1 cellular context compared by ENCODE assay signal in the genomic region with DNA sequence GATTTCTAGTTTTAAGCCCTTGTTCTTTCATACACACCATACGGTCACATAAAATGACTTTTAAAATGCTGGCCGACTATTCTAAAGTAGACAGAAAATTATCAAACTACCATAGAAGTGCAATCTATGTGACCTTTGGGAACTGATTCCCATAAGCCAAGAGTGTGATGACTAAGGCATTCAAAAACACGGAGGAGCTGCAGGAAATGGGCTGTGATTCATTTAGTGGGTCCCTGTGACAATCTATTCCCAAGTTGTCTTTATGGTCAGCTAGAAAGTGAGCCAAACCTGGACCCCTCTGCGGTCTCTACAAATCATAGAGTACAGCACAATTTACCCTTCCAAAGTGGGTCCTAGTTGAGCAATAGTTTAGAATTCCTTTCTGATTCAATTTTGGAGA.
TF ChIP-seq lines count a peak whose summit lies in the region.

No MANE protein-coding gene starts in this region.

TF ChIP-seq in K562, 482 proteins besides CTCF, POLR2A, EP300 and RAD21 (continued from another document):
- no peak for TF ChIP-seq SIRT6 (IDR thresholded peaks at IDR 0.05; ENCODE audit: low read depth, low read length)
- no peak for TF ChIP-seq BRF1 (IDR thresholded peaks at IDR 0.05; ENCODE audit: borderline replicate concordance, extremely low read depth, insufficient read length)
- TF ChIP-seq, protein P1, sequence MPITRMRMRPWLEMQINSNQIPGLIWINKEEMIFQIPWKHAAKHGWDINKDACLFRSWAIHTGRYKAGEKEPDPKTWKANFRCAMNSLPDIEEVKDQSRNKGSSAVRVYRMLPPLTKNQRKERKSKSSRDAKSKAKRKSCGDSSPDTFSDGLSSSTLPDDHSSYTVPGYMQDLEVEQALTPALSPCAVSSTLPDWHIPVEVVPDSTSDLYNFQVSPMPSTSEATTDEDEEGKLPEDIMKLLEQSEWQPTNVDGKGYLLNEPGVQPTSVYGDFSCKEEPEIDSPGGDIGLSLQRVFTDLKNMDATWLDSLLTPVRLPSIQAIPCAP (CRISPR knock-in tag; IDR thresholded peaks at IDR 0.05; ENCODE audit: borderline replicate concordance) = no peak
